In the genomic region with DNA sequence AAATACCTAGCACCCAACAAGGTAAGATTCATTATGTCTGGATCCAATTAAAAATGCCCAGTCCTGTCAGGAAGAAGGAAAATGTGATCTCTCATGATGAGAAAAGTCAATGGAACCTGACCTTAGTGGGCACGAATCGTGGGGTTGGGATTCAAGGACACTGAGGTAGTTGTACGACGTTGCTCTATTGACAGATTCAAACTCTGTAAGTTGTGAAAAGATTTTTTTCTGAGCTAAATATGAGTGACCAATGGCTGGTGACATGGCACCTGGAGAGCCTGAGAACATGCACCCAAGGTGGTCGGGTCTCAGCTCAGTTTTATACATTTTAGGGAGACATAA, we compare ENCODE assay signal across 27 cellular contexts.
"Had no signal": no experiment of that assay in that cellular context is flagged by ENCODE, and none has a peak within 500 bp of the region (broad histone marks: within the 10 kb centered on the region; RNA-seq: fewer than 3 reads in every experiment).

No MANE protein-coding gene starts in this region.

- H3K4me3 ChIP-seq: left lung, lower lobe of right lung, mucosa of descending colon, pancreas, right atrium auricular region, right lobe of liver, smooth muscle cell, testis, thyroid gland, transverse colon, upper lobe of left lung had no signal

- H3K4me3 Mint-ChIP-seq: immature natural killer cell; naive thymus-derived CD4-positive, alpha-beta T cell; natural killer cell treated with Interleukin-12 subunit alpha and Interleukin-12 subunit beta and Interleukin-15 and Interleukin-18, amount 100 ng/mL, for 72 hours; stimulated activated memory B cell treated with anti-CD40 and anti-IgM and Interleukin-4, amounts not matched to agents 10 μg/mL and 1 μg/mL and 100 μg/mL, for 72 hours; stimulated activated naive CD8-positive, alpha-beta T cell treated with anti-CD3 and anti-CD28 coated beads, Interleukin-15, amount 100 ng/mL, for 72 hours had no signal

- DNase-seq: hypothalamus; immature natural killer cell; kidney; left colon; left lung; lower lobe of right lung; mesendoderm; midbrain; mucosa of descending colon; pancreas; stimulated activated CD4-positive, alpha-beta T cell treated with anti-CD3 and anti-CD28 coated beads, Interleukin-1b, Interleukin-23, amount 100 ng/mL, for 48 hours; stimulated activated CD4-positive, alpha-beta T cell treated with anti-CD3 and anti-CD28 coated beads, Interleukin-2, amount 100 ng/mL, for 48 hours; stimulated activated CD4-positive, alpha-beta T cell treated with anti-CD3 and anti-CD28 coated beads, Interleukin-4, amount 100 ng/mL, for 4 hours; stimulated activated CD8-positive, alpha-beta memory T cell treated with anti-CD3 and anti-CD28 coated beads, Interleukin-4, amount 100 ng/mL, for 48 hours; stimulated activated naive CD4-positive, alpha-beta T cell treated with Interleukin-2 at 50 U/mL for 16 hours; stimulated activated naive CD8-positive, alpha-beta T cell treated with anti-CD3 and anti-CD28 coated beads, Interleukin-15, amount 100 ng/mL, for 72 hours; thyroid gland; transverse colon had no signal

- H3K27ac Mint-ChIP-seq: immature natural killer cell; naive thymus-derived CD4-positive, alpha-beta T cell; natural killer cell treated with Interleukin-12 subunit alpha and Interleukin-12 subunit beta and Interleukin-15 and Interleukin-18, amount 100 ng/mL, for 72 hours; progenitor cell of endocrine pancreas; stimulated activated memory B cell treated with anti-CD40 and anti-IgM and Interleukin-4, amounts not matched to agents 10 μg/mL and 1 μg/mL and 100 μg/mL, for 72 hours had no signal

- ATAC-seq: left colon; left lung; lower lobe of right lung; mucosa of descending colon; naive thymus-derived CD4-positive, alpha-beta T cell; natural killer cell treated with Interleukin-12 subunit alpha and Interleukin-12 subunit beta and Interleukin-15 and Interleukin-18, amount 100 ng/mL, for 72 hours; pancreas; stimulated activated memory B cell treated with anti-CD40 and anti-IgM and Interleukin-4, amounts not matched to agents 10 μg/mL and 1 μg/mL and 100 μg/mL, for 72 hours; stimulated activated naive CD8-positive, alpha-beta T cell treated with anti-CD3 and anti-CD28 coated beads, Interleukin-15, amount 100 ng/mL, for 72 hours had no signal

- H3K9me3 ChIP-seq: left lung, lower lobe of right lung, mucosa of descending colon, pancreas, right atrium auricular region, right lobe of liver, testis, thyroid gland, transverse colon, upper lobe of left lung had no signal

- H3K36me3 Mint-ChIP-seq: immature natural killer cell; naive thymus-derived CD4-positive, alpha-beta T cell; natural killer cell treated with Interleukin-12 subunit alpha and Interleukin-12 subunit beta and Interleukin-15 and Interleukin-18, amount 100 ng/mL, for 72 hours; stimulated activated memory B cell treated with anti-CD40 and anti-IgM and Interleukin-4, amounts not matched to agents 10 μg/mL and 1 μg/mL and 100 μg/mL, for 72 hours had no signal

- H3K9me3 Mint-ChIP-seq: immature natural killer cell; naive thymus-derived CD4-positive, alpha-beta T cell; natural killer cell treated with Interleukin-12 subunit alpha and Interleukin-12 subunit beta and Interleukin-15 and Interleukin-18, amount 100 ng/mL, for 72 hours; stimulated activated memory B cell treated with anti-CD40 and anti-IgM and Interleukin-4, amounts not matched to agents 10 μg/mL and 1 μg/mL and 100 μg/mL, for 72 hours; stimulated activated naive CD8-positive, alpha-beta T cell treated with anti-CD3 and anti-CD28 coated beads, Interleukin-15, amount 100 ng/mL, for 72 hours had no signal

- H3K4me1 ChIP-seq: pancreas, right lobe of liver had no signal

- H3K27me3 ChIP-seq: pancreas, right atrium auricular region, right lobe of liver, testis, thyroid gland, transverse colon, upper lobe of left lung had no signal

- H3K36me3 ChIP-seq: left lung, lower lobe of right lung, pancreas, right atrium auricular region, right lobe of liver, thyroid gland, transverse colon, upper lobe of left lung had no signal

- H3K27ac ChIP-seq: left lung, lower lobe of right lung, pancreas, right atrium auricular region, right lobe of liver, testis, thyroid gland, transverse colon, upper lobe of left lung had no signal
